ENCODE assay signal across 13 cellular contexts in the genomic region with DNA sequence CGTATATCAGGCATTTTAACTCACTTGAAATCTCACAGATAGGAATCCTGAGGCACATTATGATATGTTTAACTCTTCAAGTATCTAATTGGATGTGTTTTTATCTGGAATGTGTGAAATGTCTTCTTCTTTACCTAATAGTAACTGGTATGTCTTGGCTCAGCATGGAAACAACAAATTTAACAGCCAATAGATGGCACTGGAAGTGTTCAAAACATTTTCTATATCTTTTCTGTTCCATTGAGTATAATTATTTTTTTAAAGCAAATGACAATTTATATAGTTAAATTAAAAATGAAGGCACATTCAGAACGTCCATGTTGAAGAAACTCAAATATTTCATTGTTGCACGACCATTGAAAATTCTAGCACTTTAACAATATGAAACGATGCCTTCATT.
DNase-seq lines count a peak whose midpoint lies in the region; TF ChIP-seq lines count a peak whose summit lies in the region.
"Had no signal": no experiment of that assay in that cellular context is flagged by ENCODE, and none has a peak within 500 bp of the region (broad histone marks: within the 10 kb centered on the region; RNA-seq: fewer than 3 reads in every experiment).

No MANE protein-coding gene starts in this region.

- H3K27me3 Mint-ChIP-seq in osteocyte (ENCODE audit: unreplicated experiment) = no peaks in the 10 kb centered on the region
- H3K27me3 Mint-ChIP-seq: activated CD4-positive, alpha-beta memory T cell treated with anti-CD3 and anti-CD28 coated beads, Interleukin-2, amount 10 ng/mL, durations not matched to agents 7 days and 5 days; T-cell had no signal

- H3K36me3 Mint-ChIP-seq in osteocyte (ENCODE audit: unreplicated experiment) = no peaks in the 10 kb centered on the region
- H3K36me3 Mint-ChIP-seq: T-cell had no signal

- H3K27ac Mint-ChIP-seq in osteocyte (ENCODE audit: unreplicated experiment) = no peak overlapping the region
- H3K27ac Mint-ChIP-seq: activated CD4-positive, alpha-beta memory T cell treated with anti-CD3 and anti-CD28 coated beads, Interleukin-2, amount 10 ng/mL, durations not matched to agents 7 days and 5 days; T-cell had no signal

- H3K4me3 Mint-ChIP-seq in osteocyte (ENCODE audit: unreplicated experiment) = no peak overlapping the region
- H3K4me3 Mint-ChIP-seq: activated CD4-positive, alpha-beta memory T cell treated with anti-CD3 and anti-CD28 coated beads, Interleukin-2, amount 10 ng/mL, durations not matched to agents 7 days and 5 days; T-cell had no signal

- TF ChIP-seq CTCF in LNCaP clone FGC (IDR thresholded peaks at IDR 0.05; ENCODE audit: control insufficient read depth, extremely low read depth, insufficient read depth) (peak; percentile 63), choroid plexus epithelial cell (conservative IDR thresholded peaks at IDR 0.05; ENCODE audit: low read depth, low read length) (peak; percentile 32), osteocyte (IDR thresholded peaks at IDR 0.05) (peak; percentile 59)

- H3K36me3 ChIP-seq in H7 (replicated peaks; ENCODE audit: control insufficient read depth, insufficient read depth, low read length) = no peaks in the 10 kb centered on the region
- H3K36me3 ChIP-seq: neutrophil had no signal

- H3K4me1 Mint-ChIP-seq in osteocyte (ENCODE audit: unreplicated experiment) = peaks cover 11% of the 10 kb centered on the region
- H3K4me1 Mint-ChIP-seq: activated CD4-positive, alpha-beta memory T cell treated with anti-CD3 and anti-CD28 coated beads, Interleukin-2, amount 10 ng/mL, durations not matched to agents 7 days and 5 days; T-cell had no signal

- DNase-seq in NCI-H1694 treated with DMSO at 0.1 percent for 48 hours (lab: John Stamatoyannopoulos, UW) = peak; percentile 9
- no peak for DNase-seq in NCI-H1694 (lab: John Stamatoyannopoulos, UW)
- DNase-seq in LNCaP clone FGC (ENCODE audit: low read depth) = peak; percentile 14
- peak; percentile 38 for DNase-seq in choroid plexus epithelial cell (ENCODE audit: low read depth)
- DNase-seq in osteocyte (ENCODE audit: extremely low spot score, unreplicated experiment) = no peak
- no peak for DNase-seq in H7
- no peak for DNase-seq in activated CD8-positive, alpha-beta memory T cell treated with anti-CD3 and anti-CD28 coated beads, Interleukin-2, amount 50 U/mL, for 4 hours
- DNase-seq in NCI-H345 (lab: John Stamatoyannopoulos, UW) = no peak
- DNase-seq: activated CD4-positive, alpha-beta memory T cell treated with anti-CD3 and anti-CD28 coated beads, Interleukin-2, amount 10 ng/mL, durations not matched to agents 7 days and 5 days; NCI-H2107; T-cell had no signal

- H3K27me3 ChIP-seq in H7 (ENCODE audit: control insufficient read depth, insufficient read depth, low read length) = no peaks in the 10 kb centered on the region
- H3K27me3 ChIP-seq: neutrophil had no signal

- H3K4me3 ChIP-seq in LNCaP clone FGC (ENCODE audit: low read depth, low read length) = no peak overlapping the region
- no peak overlapping the region for H3K4me3 ChIP-seq in choroid plexus epithelial cell (ENCODE audit: low read depth, low read length)
- H3K4me3 ChIP-seq in H7 (ENCODE audit: insufficient read depth, low read depth, low read length) = no peak overlapping the region
- H3K4me3 ChIP-seq: A549 had no signal

- no peaks in the 10 kb centered on the region for H3K9me3 Mint-ChIP-seq in osteocyte (ENCODE audit: unreplicated experiment)
- H3K9me3 Mint-ChIP-seq: activated CD4-positive, alpha-beta memory T cell treated with anti-CD3 and anti-CD28 coated beads, Interleukin-2, amount 10 ng/mL, durations not matched to agents 7 days and 5 days; T-cell had no signal

Comparison
In these comparisons a context has a peak if more than half of its experiments do, and no peak if none do; other contexts are left out.
1. DNase-seq: peak in NCI-H1694 treated with DMSO at 0.1 percent for 48 hours (single experiment), LNCaP clone FGC (single experiment) and choroid plexus epithelial cell (single experiment); none in NCI-H1694 (single experiment), osteocyte (single experiment), H7 (single experiment), activated CD8-positive, alpha-beta memory T cell treated with anti-CD3 and anti-CD28 coated beads, Interleukin-2, amount 50 U/mL, for 4 hours (single experiment) and NCI-H345 (single experiment).
2. Peak in every context shown above with its lines, with median percentiles within 50 percentile points of each other: CTCF ChIP-seq.